ENCODE assay signal across 11 cellular contexts in genomic region chr2:72780483-72780882, GRCh38. TPM values are rescaled to one million over a fixed set of nuclear protein-coding genes. Genes with fewer than 3 reads are reported as not detected.
DNase-seq lines count a peak whose midpoint lies in the region; ATAC-seq, FAIRE-seq and TF ChIP-seq lines count a peak whose summit lies in the region.
"Had no signal": no experiment of that assay in that cellular context is flagged by ENCODE, and none has a peak within 500 bp of the region (broad histone marks: within the 10 kb centered on the region; RNA-seq: fewer than 3 reads in every experiment).

No MANE protein-coding gene starts in this region.

- H3K9ac ChIP-seq in kidney (ENCODE audit: low read length in 2 of 2): no peak overlapping the region

- no peak for TF ChIP-seq CTCF in bronchial epithelial cell (IDR thresholded peaks at IDR 0.05; ENCODE audit: insufficient read depth, low read length, severe bottlenecking)
- no peak for TF ChIP-seq CTCF in kidney (IDR thresholded peaks at IDR 0.05; ENCODE audit: borderline replicate concordance, extremely low read depth, insufficient read depth)

- ATAC-seq in GM21576 (IDR thresholded peaks at IDR 0.05; ENCODE audit: unreplicated experiment): no peak
- ATAC-seq: body of pancreas, mucosa of descending colon had no signal

- peaks cover 0 to 4% of the 10 kb centered on the region in 2 donors for H3K9me3 ChIP-seq in kidney (ENCODE audit: control insufficient read depth in 1 of 2, low read length in 2 of 2)
- H3K9me3 ChIP-seq: body of pancreas, mucosa of descending colon had no signal

- no peak overlapping the region for H3K27ac ChIP-seq in kidney (ENCODE audit: low read depth in 2 of 2, low read length in 2 of 2)
- H3K27ac ChIP-seq in substantia nigra (ENCODE audit: low read depth, low read length, poor library complexity, severe bottlenecking): no peak overlapping the region
- H3K27ac ChIP-seq: body of pancreas had no signal

- DNase-seq in EH (ENCODE audit: low read depth) (peak; percentile 61), NCI-H146 (lab: John Stamatoyannopoulos, UW) (peak; percentile 26), bronchial epithelial cell (ENCODE audit: low read depth) (peak; percentile 64), kidney (no peak), T-helper 9 cell (no peak), substantia nigra (lab: John Stamatoyannopoulos, UW) (no peak), NCI-H128 (lab: John Stamatoyannopoulos, UW; ENCODE audit: unreplicated experiment) (no peak)
- DNase-seq: CD4-positive, alpha-beta memory T cell; mucosa of descending colon had no signal

- no peak overlapping the region for H3K4me3 ChIP-seq in bronchial epithelial cell (ENCODE audit: low read depth, low read length)
- no peak overlapping the region for H3K4me3 ChIP-seq in kidney (ENCODE audit: low read length in 2 of 2)
- H3K4me3 ChIP-seq: body of pancreas, mucosa of descending colon had no signal

- no peaks in the 10 kb centered on the region for H3K27me3 ChIP-seq in bronchial epithelial cell (ENCODE audit: control insufficient read depth, insufficient read depth, low read length)
- H3K27me3 ChIP-seq: body of pancreas had no signal

- intact Hi-C loops in kidney (cut with DNase I): no loop called here

- no peaks in the 10 kb centered on the region for H3K4me1 ChIP-seq in kidney (ENCODE audit: control insufficient read depth in 1 of 2, insufficient read depth in 1 of 2, low read depth in 1 of 2, low read length in 2 of 2)

- H3K36me3 ChIP-seq in bronchial epithelial cell (ENCODE audit: control insufficient read depth, insufficient read depth, low read length) (peaks cover 1% of the 10 kb centered on the region), kidney (ENCODE audit: control insufficient read depth in 1 of 2, insufficient read depth in 2 of 2, low read length in 2 of 2) (no peaks in the 10 kb centered on the region)

- FAIRE-seq in bronchial epithelial cell (lab: Jason Lieb, UNC): no peak
- FAIRE-seq in kidney (lab: Jason Lieb, UNC): peak; percentile 33

RNA-seq across cellular contexts. Expression of gene EXOC6B, which starts 45.4 kb away (rescaled TPM):
- total RNA-seq in bronchial epithelial cell: 26.9 and 41.7 TPM in 2 replicates
- total RNA-seq in kidney: 31.3 TPM
- 5.9 TPM for polyA plus RNA-seq in kidney (ENCODE audit: insufficient read depth, low read depth, low replicate concordance)

Comparison
In these comparisons a context has a peak if more than half of its experiments do, and no peak if none do; other contexts are left out.
1. DNase-seq: peak in EH (single experiment), NCI-H146 (single experiment) and bronchial epithelial cell (single experiment); none in kidney (single experiment), T-helper 9 cell (single experiment), substantia nigra (0 of 49) and NCI-H128 (single experiment).